In genomic region chr6:116996842-116997241, GRCh38 we compare ENCODE assay signal across 15 cellular contexts.
DNase-seq lines count a peak whose midpoint lies in the region; ATAC-seq and TF ChIP-seq lines count a peak whose summit lies in the region.
"Had no signal": no experiment of that assay in that cellular context is flagged by ENCODE, and none has a peak within 500 bp of the region (broad histone marks: within the 10 kb centered on the region; RNA-seq: fewer than 3 reads in every experiment).

No MANE protein-coding gene starts in this region.

- H2AFZ ChIP-seq in GM23338 (peak overlapping the region; percentile 67; the same call in 1 of the 2 replicates), OCI-LY7 (ENCODE audit: low read length) (no peak overlapping the region), hepatocyte (no peak overlapping the region), trophoblast cell (ENCODE audit: insufficient read depth, low read length, poor library complexity) (no peak overlapping the region)
- H2AFZ ChIP-seq: GM23248 had no signal

- H3K36me3 ChIP-seq in GM23338 (ENCODE audit: insufficient read depth) = no peaks in the 10 kb centered on the region
- H3K36me3 ChIP-seq in OCI-LY7 (ENCODE audit: insufficient read depth, low read length) = no peaks in the 10 kb centered on the region
- no peaks in the 10 kb centered on the region for H3K36me3 ChIP-seq in hepatocyte (replicated peaks; ENCODE audit: insufficient read depth, low read depth)
- no peaks in the 10 kb centered on the region for H3K36me3 ChIP-seq in trophoblast cell (ENCODE audit: control insufficient read depth in 1 of 2, insufficient read depth in 2 of 2, low read length in 2 of 2)
- H3K36me3 ChIP-seq in psoas muscle (ENCODE audit: insufficient read depth in 1 of 2, low read depth in 1 of 2) = no peaks in the 10 kb centered on the region

- H3K4ac ChIP-seq in trophoblast cell (ENCODE audit: low read depth, low read length) = no peak overlapping the region

- peak overlapping the region; percentile 71 for H3K27ac Mint-ChIP-seq in GM23338
- H3K27ac Mint-ChIP-seq: B cell; CD4-positive, alpha-beta T cell had no signal

- CTCF ChIA-PET in OCI-LY7 (lab: Charles Lee; ENCODE audit: unreplicated experiment) = no interaction called here

- H3K36me3 Mint-ChIP-seq in GM23338 (ENCODE audit: low read depth) = no peaks in the 10 kb centered on the region

- H3K9me2 ChIP-seq in GM23338 (ENCODE audit: insufficient read depth) (no peaks in the 10 kb centered on the region), OCI-LY7 (ENCODE audit: insufficient read depth, low read length) (no peaks in the 10 kb centered on the region), hepatocyte (replicated peaks; ENCODE audit: insufficient read depth) (no peaks in the 10 kb centered on the region)

- H3K9ac ChIP-seq in trophoblast cell (ENCODE audit: low read length) = no peak overlapping the region
- H3K9ac ChIP-seq: GM23248 had no signal

- H3K27ac ChIP-seq in GM23338 (ENCODE audit: low read depth) (no peak overlapping the region; the same call in 1 of the 2 replicates), OCI-LY7 (ENCODE audit: low read depth, low read length, poor library complexity, severe bottlenecking) (no peak overlapping the region), hepatocyte (no peak overlapping the region), trophoblast cell (ENCODE audit: low read depth, low read length) (no peak overlapping the region), psoas muscle (no peak overlapping the region)
- H3K27ac ChIP-seq: GM23248 had no signal

- H3F3A ChIP-seq in GM23338 (replicated peaks; ENCODE audit: low read depth) = no peaks in the 10 kb centered on the region

- no peak overlapping the region for H3K4me3 Mint-ChIP-seq in GM23338
- H3K4me3 Mint-ChIP-seq: B cell; CD4-positive, alpha-beta T cell; H9 had no signal

- intact Hi-C loops in OCI-LY7 (cut with micrococcal nuclease; ENCODE audit: unreplicated experiment) = no loop called here
- intact Hi-C loops in psoas muscle (cut with DNase I) = no loop called here

- H3K4me1 Mint-ChIP-seq in GM23338 = peaks cover 11% of the 10 kb centered on the region
- H3K4me1 Mint-ChIP-seq: B cell had no signal

- 47% methylated on average over 5 of the region's 5 CpGs for WGBS in hepatocyte (ENCODE audit: low lambda C conversion rate, missing lambda C conversion rate)
- no CpG with 5 or more reads among the region's 5 CpGs for WGBS in trophoblast cell (ENCODE audit: extremely low coverage, insufficient coverage, insufficient read length)
- 54 to 65% (median 61%) methylated on average over 5 of the region's 5 CpGs for WGBS in psoas muscle, 3 donors

- POLR2A ChIA-PET in OCI-LY7 (lab: Charles Lee) = interaction anchor here (0.6 kb wide), 1 partner anchor 1103 kb away, joined by 3 read pairs; no protein-coding TSS in a partner anchor

- no peaks in the 10 kb centered on the region for H3K9me3 Mint-ChIP-seq in GM23338

- no peak overlapping the region for H4K12ac ChIP-seq in trophoblast cell (ENCODE audit: low read depth, low read length)

- H2BK12ac ChIP-seq in trophoblast cell (ENCODE audit: low read length) = no peak overlapping the region

- no peak overlapping the region for H3K4me3 ChIP-seq in GM23338
- no peak overlapping the region for H3K4me3 ChIP-seq in OCI-LY7 (ENCODE audit: low read depth, low read length, poor library complexity, severe bottlenecking)
- no peak overlapping the region for H3K4me3 ChIP-seq in hepatocyte
- H3K4me3 ChIP-seq in trophoblast cell (ENCODE audit: low read depth, low read length) = peak overlapping the region; percentile 28
- no peak overlapping the region for H3K4me3 ChIP-seq in psoas muscle
- H3K4me3 ChIP-seq: GM12878, GM23248 had no signal

- H4K8ac ChIP-seq in trophoblast cell (ENCODE audit: low read depth, low read length) = no peak overlapping the region

- no TSS peak for BruUV-seq in OCI-LY7 (replicated peaks; lab: Mats Ljungman, UMichigan)

- no peak overlapping the region for H2AK5ac ChIP-seq in trophoblast cell (ENCODE audit: low read length)

- no peak overlapping the region for H3K23ac ChIP-seq in trophoblast cell (ENCODE audit: low read length)

- H4K91ac ChIP-seq in trophoblast cell (ENCODE audit: low read depth, low read length) = no peak overlapping the region

- H4K20me1 ChIP-seq in GM23338 (replicated peaks; ENCODE audit: insufficient read depth) (no peaks in the 10 kb centered on the region), OCI-LY7 (ENCODE audit: insufficient read depth, low read length) (no peaks in the 10 kb centered on the region), hepatocyte (ENCODE audit: insufficient read depth, poor library complexity, severe bottlenecking) (no peaks in the 10 kb centered on the region)

- H3K27me3 ChIP-seq in GM23338 (ENCODE audit: insufficient read depth) = no peaks in the 10 kb centered on the region
- H3K27me3 ChIP-seq in hepatocyte = no peaks in the 10 kb centered on the region
- no peaks in the 10 kb centered on the region for H3K27me3 ChIP-seq in trophoblast cell (ENCODE audit: insufficient read depth, low read length)
- no peaks in the 10 kb centered on the region for H3K27me3 ChIP-seq in psoas muscle (ENCODE audit: insufficient read depth in 3 of 3, low read length in 2 of 3)

- no peaks in the 10 kb centered on the region for H3K79me1 ChIP-seq in trophoblast cell (ENCODE audit: low read length)

- H3K4me1 ChIP-seq in GM23338 (ENCODE audit: insufficient read depth) (peaks cover 3% of the 10 kb centered on the region; the same call in 1 of the 2 replicates), OCI-LY7 (ENCODE audit: insufficient read depth, low read length, poor library complexity, severe bottlenecking) (peaks cover 4% of the 10 kb centered on the region), hepatocyte (ENCODE audit: insufficient read depth) (no peaks in the 10 kb centered on the region), trophoblast cell (ENCODE audit: control insufficient read depth in 1 of 2, insufficient read depth in 2 of 2, low read length in 2 of 2) (peaks cover 5 to 6% of the 10 kb centered on the region in 2 experiments), psoas muscle (peaks cover 12% of the 10 kb centered on the region)

- no peak overlapping the region for H3K18ac ChIP-seq in trophoblast cell (ENCODE audit: low read length)

- no peak overlapping the region for H2BK120ac ChIP-seq in trophoblast cell (ENCODE audit: insufficient read depth, low read length, poor library complexity)

- no peak for TF ChIP-seq CTCF in GM23338 (conservative IDR thresholded peaks at IDR 0.05; ENCODE audit: low read depth in 2 of 2)
- no peak for TF ChIP-seq CTCF in OCI-LY7 (conservative IDR thresholded peaks at IDR 0.05; ENCODE audit: low read length)
- no peak for TF ChIP-seq CTCF in hepatocyte (IDR thresholded peaks at IDR 0.05; ENCODE audit: poor library complexity)
- TF ChIP-seq CTCF in psoas muscle (IDR thresholded peaks at IDR 0.05) = no peak

- ATAC-seq in GM23338 (peak; percentile 63), psoas muscle (no peak), HG03039 (IDR thresholded peaks at IDR 0.05; ENCODE audit: unreplicated experiment) (no peak)
- ATAC-seq: GM12878, HepG2 had no signal

- H3K79me2 ChIP-seq in GM23338 (replicated peaks; ENCODE audit: insufficient read depth) = no peaks in the 10 kb centered on the region
- no peaks in the 10 kb centered on the region for H3K79me2 ChIP-seq in OCI-LY7 (ENCODE audit: insufficient read depth, low read depth, low read length)
- no peaks in the 10 kb centered on the region for H3K79me2 ChIP-seq in hepatocyte
- H3K79me2 ChIP-seq in trophoblast cell (ENCODE audit: control insufficient read depth, insufficient read depth, low read length, poor library complexity) = no peaks in the 10 kb centered on the region

- H3K9me3 ChIP-seq in OCI-LY7 (ENCODE audit: low read length) = no peaks in the 10 kb centered on the region
- H3K9me3 ChIP-seq in hepatocyte (ENCODE audit: low read depth) = no peaks in the 10 kb centered on the region
- H3K9me3 ChIP-seq in trophoblast cell (ENCODE audit: insufficient read depth, low read depth, low read length) = peaks cover 3% of the 10 kb centered on the region
- no peaks in the 10 kb centered on the region for H3K9me3 ChIP-seq in psoas muscle

- H3K4me2 ChIP-seq in GM23338 = no peak overlapping the region
- peak overlapping the region; percentile 10; the same call in 1 of the 2 replicates for H3K4me2 ChIP-seq in OCI-LY7 (ENCODE audit: low read length)
- H3K4me2 ChIP-seq in hepatocyte = peak overlapping the region; percentile 58
- H3K4me2 ChIP-seq in trophoblast cell (ENCODE audit: low read length) = no peak overlapping the region

- H2BK5ac ChIP-seq in trophoblast cell (ENCODE audit: low read depth, low read length, poor library complexity) = no peak overlapping the region

- no peak overlapping the region for H3K14ac ChIP-seq in trophoblast cell (ENCODE audit: low read length)

- H3K27me3 Mint-ChIP-seq in GM23338 (ENCODE audit: insufficient read depth, low read depth, poor library complexity) = peaks cover 3% of the 10 kb centered on the region
- H3K27me3 Mint-ChIP-seq: B cell; CD4-positive, alpha-beta T cell had no signal

- DNase-seq in GM23338 (ENCODE audit: low spot score) (peak; percentile 59), OCI-LY7 (ENCODE audit: low spot score) (peak; percentile 9), hepatocyte (ENCODE audit: low spot score) (no peak), trophoblast cell (no peak), inferior parietal cortex (ENCODE audit: extremely low spot score) (no peak), psoas muscle (no peak)
- DNase-seq: C1 segment of cervical spinal cord; CD4-positive, alpha-beta T cell; DMS79; GM23248; H9 had no signal

Comparison
In these comparisons a context has a peak if more than half of its experiments do, and no peak if none do; other contexts are left out.
1. DNase-seq: peak in GM23338 (single experiment) and OCI-LY7 (single experiment); none in hepatocyte (single experiment), trophoblast cell (0 of 2), inferior parietal cortex (single experiment) and psoas muscle (0 of 2).
2. H3K4me2 ChIP-seq: peak in OCI-LY7 (single experiment) and hepatocyte (single experiment); none in GM23338 (single experiment) and trophoblast cell (single experiment).